13 cellular contexts compared by ENCODE assay signal in genomic region chr9:129170229-129170628, GRCh38. TPM values are rescaled to one million over a fixed set of nuclear protein-coding genes. Genes with fewer than 3 reads are reported as not detected.
A peak's percentile ranks its signal among the peaks of the same experiment; 100 is the strongest.
DNase-seq lines count a peak whose midpoint lies in the region; ATAC-seq and TF ChIP-seq lines count a peak whose summit lies in the region.
"Had no signal": no experiment of that assay in that cellular context is flagged by ENCODE, and none has a peak within 500 bp of the region (broad histone marks: within the 10 kb centered on the region; RNA-seq: fewer than 3 reads in every experiment).

No MANE protein-coding gene starts in this region.

- H2AK5ac ChIP-seq in neuronal stem cell (ENCODE audit: low read depth, low read length), result no peak overlapping the region

- H3K27ac ChIP-seq in BLaER1, result no peak overlapping the region
- no peak overlapping the region for H3K27ac ChIP-seq in CD4-positive, alpha-beta T cell (ENCODE audit: low read depth, low read length)
- H3K27ac ChIP-seq in neuronal stem cell (replicated peaks; ENCODE audit: low read length), result no peak overlapping the region
- no peak overlapping the region for H3K27ac ChIP-seq in right cardiac atrium (ENCODE audit: low read length)
- H3K27ac ChIP-seq: C4-2B, uterus had no signal

- H3K9ac ChIP-seq in BLaER1 (no peak overlapping the region), neuronal stem cell (ENCODE audit: low read depth, low read length, poor library complexity) (no peak overlapping the region)

- no peak overlapping the region for H2BK120ac ChIP-seq in neuronal stem cell (ENCODE audit: low read depth, low read length)

- no peak overlapping the region for H2BK5ac ChIP-seq in neuronal stem cell (ENCODE audit: low read length)

- H2AFZ ChIP-seq in neuronal stem cell (ENCODE audit: low read length), result no peak overlapping the region

- no peak overlapping the region for H3K18ac ChIP-seq in neuronal stem cell (ENCODE audit: low read length)

- H3K9me3 ChIP-seq in BLaER1 (no peaks in the 10 kb centered on the region), neuronal stem cell (replicated peaks in 1 of 2; ENCODE audit: control insufficient read depth in 2 of 2, insufficient read depth in 1 of 2, low read depth in 1 of 2, low read length in 2 of 2) (peaks cover 0 to 1% of the 10 kb centered on the region in 2 donors), right cardiac atrium (ENCODE audit: control insufficient read depth, low read length) (no peaks in the 10 kb centered on the region)
- H3K9me3 ChIP-seq in CD4-positive, alpha-beta T cell (ENCODE audit: control insufficient read depth, low read length), result no peaks in the 10 kb centered on the region
- H3K9me3 ChIP-seq: uterus had no signal

- intact Hi-C loops in CD4-positive, alpha-beta T cell (cut with DNase I, micrococcal nuclease), result loop anchor here in 1 of 2 experiments (5.0 to 10.0 kb wide), 3 partner anchors 167 to 317 kb away; no protein-coding TSS in a partner anchor
- intact Hi-C loops in right cardiac atrium (cut with DNase I), result loop anchor here (5.0 to 10.0 kb wide), 4 partner anchors 167 to 445 kb away; no protein-coding TSS in a partner anchor

- no peak overlapping the region for H4K91ac ChIP-seq in neuronal stem cell (ENCODE audit: low read depth, low read length, poor library complexity)

- no peaks in the 10 kb centered on the region for H3K36me3 Mint-ChIP-seq in HFFc6 (ENCODE audit: low read depth)
- H3K36me3 Mint-ChIP-seq in activated CD8-positive, alpha-beta T cell treated with anti-CD3 and anti-CD28 coated beads, Interleukin-2, amount 10 ng/mL, durations not matched to agents 7 days and 5 days (ENCODE audit: low read depth), result no peaks in the 10 kb centered on the region
- no peaks in the 10 kb centered on the region for H3K36me3 Mint-ChIP-seq in CD4-positive, alpha-beta T cell (ENCODE audit: low read depth)
- H3K36me3 Mint-ChIP-seq: activated naive CD8-positive, alpha-beta T cell treated with anti-CD3 and anti-CD28 coated beads for 36 hours had no signal

- peak overlapping the region; percentile 45 for H3K27ac Mint-ChIP-seq in HFFc6
- peak overlapping the region; percentile 54 for H3K27ac Mint-ChIP-seq in activated CD8-positive, alpha-beta T cell treated with anti-CD3 and anti-CD28 coated beads, Interleukin-2, amount 10 ng/mL, durations not matched to agents 7 days and 5 days
- H3K27ac Mint-ChIP-seq in CD4-positive, alpha-beta T cell, result no peak overlapping the region
- H3K27ac Mint-ChIP-seq: activated naive CD8-positive, alpha-beta T cell treated with anti-CD3 and anti-CD28 coated beads for 36 hours; dendritic cell treated with granulocyte-macrophage colony-stimulating factor and Interleukin-4, amounts not matched to agents 40 ng/mL and 50 ng/mL, for 4 days had no signal

- CTCF ChIA-PET in activated CD8-positive, alpha-beta T cell treated with anti-CD3 and anti-CD28 coated beads, Interleukin-2, amount 10 ng/mL, durations not matched to agents 7 days and 5 days (lab: Charles Lee), result interaction anchor here (1.7 to 12.2 kb wide), 3 partner anchors 29 to 454 kb away, joined by 6 to 190 read pairs (median 43); no protein-coding TSS in a partner anchor
- CTCF ChIA-PET in CD4-positive, alpha-beta T cell (lab: Charles Lee), result no interaction called here

- H3K36me3 ChIP-seq in BLaER1, result no peaks in the 10 kb centered on the region
- no peaks in the 10 kb centered on the region for H3K36me3 ChIP-seq in neuronal stem cell (replicated peaks in 1 of 2; ENCODE audit: control insufficient read depth in 2 of 2, insufficient read depth in 2 of 2, low read length in 2 of 2)
- H3K36me3 ChIP-seq: uterus had no signal

- no peak for ATAC-seq in activated CD8-positive, alpha-beta T cell treated with anti-CD3 and anti-CD28 coated beads, Interleukin-2, amount 10 ng/mL, durations not matched to agents 7 days and 5 days
- ATAC-seq in HG03354 (IDR thresholded peaks at IDR 0.05; ENCODE audit: poor library complexity, severe bottlenecking, unreplicated experiment), result no peak
- no peak for ATAC-seq in CD4-positive, alpha-beta T cell (ENCODE audit: poor library complexity)
- ATAC-seq in right cardiac atrium, result no peak

- POLR2A ChIA-PET in activated CD8-positive, alpha-beta T cell treated with anti-CD3 and anti-CD28 coated beads, Interleukin-2, amount 10 ng/mL, durations not matched to agents 7 days and 5 days (lab: Charles Lee), result interaction anchor here (0.8 kb wide), 1 partner anchor 31 kb away, joined by 3 read pairs; no protein-coding TSS in a partner anchor
- POLR2A ChIA-PET in CD4-positive, alpha-beta T cell (lab: Charles Lee), result no interaction called here

- H3K27me3 ChIP-seq in BLaER1 (peaks cover 20% of the 10 kb centered on the region; the same call in 1 of the 2 replicates), neuronal stem cell (ENCODE audit: control insufficient read depth in 3 of 3, insufficient read depth in 3 of 3, low read depth in 1 of 3, low read length in 3 of 3) (no peaks in the 10 kb centered on the region), right cardiac atrium (ENCODE audit: control insufficient read depth, insufficient read depth) (no peaks in the 10 kb centered on the region)
- H3K27me3 ChIP-seq in CD4-positive, alpha-beta T cell (ENCODE audit: control insufficient read depth, insufficient read depth, low read length), result peaks cover 8% of the 10 kb centered on the region
- H3K27me3 ChIP-seq: uterus had no signal

- H3K9me3 Mint-ChIP-seq in HFFc6, result no peaks in the 10 kb centered on the region
- H3K9me3 Mint-ChIP-seq in activated CD8-positive, alpha-beta T cell treated with anti-CD3 and anti-CD28 coated beads, Interleukin-2, amount 10 ng/mL, durations not matched to agents 7 days and 5 days (ENCODE audit: insufficient read depth), result no peaks in the 10 kb centered on the region
- H3K9me3 Mint-ChIP-seq in CD4-positive, alpha-beta T cell, result no peaks in the 10 kb centered on the region
- H3K9me3 Mint-ChIP-seq: activated naive CD8-positive, alpha-beta T cell treated with anti-CD3 and anti-CD28 coated beads for 36 hours; dendritic cell treated with granulocyte-macrophage colony-stimulating factor and Interleukin-4, amounts not matched to agents 40 ng/mL and 50 ng/mL, for 4 days had no signal

- H3K79me1 ChIP-seq in neuronal stem cell (ENCODE audit: low read depth, low read length), result peaks cover 2% of the 10 kb centered on the region

- H3K4me3 ChIP-seq in BLaER1 (no peak overlapping the region), neuronal stem cell (ENCODE audit: low read length in 2 of 2) (no peak overlapping the region), right cardiac atrium (ENCODE audit: low read length) (no peak overlapping the region)
- H3K4me3 ChIP-seq: uterus had no signal

- no peak overlapping the region for H3K4me3 Mint-ChIP-seq in HFFc6
- no peak overlapping the region for H3K4me3 Mint-ChIP-seq in activated CD8-positive, alpha-beta T cell treated with anti-CD3 and anti-CD28 coated beads, Interleukin-2, amount 10 ng/mL, durations not matched to agents 7 days and 5 days
- no peak overlapping the region for H3K4me3 Mint-ChIP-seq in CD4-positive, alpha-beta T cell
- H3K4me3 Mint-ChIP-seq: activated naive CD8-positive, alpha-beta T cell treated with anti-CD3 and anti-CD28 coated beads for 36 hours; dendritic cell treated with granulocyte-macrophage colony-stimulating factor and Interleukin-4, amounts not matched to agents 40 ng/mL and 50 ng/mL, for 4 days had no signal

- peaks cover 60% of the 10 kb centered on the region for H3K4me1 ChIP-seq in BLaER1
- H3K4me1 ChIP-seq in neuronal stem cell (ENCODE audit: control insufficient read depth in 2 of 2, insufficient read depth in 1 of 2, low read depth in 1 of 2, low read length in 2 of 2), result peaks cover 19 to 26% of the 10 kb centered on the region in 2 donors
- peaks cover 2% of the 10 kb centered on the region for H3K4me1 ChIP-seq in right cardiac atrium (ENCODE audit: control insufficient read depth, insufficient read depth, low read length)

- H4K8ac ChIP-seq in neuronal stem cell (ENCODE audit: low read depth, low read length), result no peak overlapping the region

- no peak overlapping the region for H3K4ac ChIP-seq in neuronal stem cell (ENCODE audit: low read length)

- no peak overlapping the region for H2BK15ac ChIP-seq in neuronal stem cell (ENCODE audit: low read length)

- no peak overlapping the region for H2BK12ac ChIP-seq in neuronal stem cell (ENCODE audit: low read length)

- DNase-seq in HFFc6 (peak; percentile 19), iris pigment epithelial cell (ENCODE audit: low read depth) (peak; percentile 48), neuronal stem cell (ENCODE audit: low spot score) (no peak), right cardiac atrium (no peak)
- DNase-seq in activated CD8-positive, alpha-beta T cell treated with anti-CD3 and anti-CD28 coated beads, Interleukin-2, amount 10 ng/mL, durations not matched to agents 7 days and 5 days, result no peak
- no peak for DNase-seq in CD4-positive, alpha-beta T cell
- DNase-seq: activated naive CD8-positive, alpha-beta T cell treated with anti-CD3 and anti-CD28 coated beads for 36 hours; HCEC 1CT; uterus had no signal

- H3K23ac ChIP-seq in neuronal stem cell (ENCODE audit: low read depth, low read length, poor library complexity), result no peak overlapping the region

- H3K27me3 Mint-ChIP-seq in HFFc6 (ENCODE audit: insufficient read depth), result no peaks in the 10 kb centered on the region; the same call in none of the 2 replicates
- H3K27me3 Mint-ChIP-seq in activated CD8-positive, alpha-beta T cell treated with anti-CD3 and anti-CD28 coated beads, Interleukin-2, amount 10 ng/mL, durations not matched to agents 7 days and 5 days (ENCODE audit: low read depth), result peaks cover 17% of the 10 kb centered on the region
- peaks cover 4% of the 10 kb centered on the region for H3K27me3 Mint-ChIP-seq in CD4-positive, alpha-beta T cell
- H3K27me3 Mint-ChIP-seq: activated naive CD8-positive, alpha-beta T cell treated with anti-CD3 and anti-CD28 coated beads for 36 hours had no signal

- no peaks in the 10 kb centered on the region for H4K20me1 ChIP-seq in BLaER1

- H3K4me2 ChIP-seq in BLaER1, result peak overlapping the region; percentile 6; the same call in 1 of the 2 replicates
- no peak overlapping the region for H3K4me2 ChIP-seq in neuronal stem cell (ENCODE audit: insufficient read depth, low read length, poor library complexity, severe bottlenecking)

- TF ChIP-seq CTCF in HFFc6 (IDR thresholded peaks at IDR 0.05), result no peak
- TF ChIP-seq CTCF in CD4-positive, alpha-beta T cell (IDR thresholded peaks at IDR 0.05), result no peak

- peaks cover 61% of the 10 kb centered on the region for H3K4me1 Mint-ChIP-seq in HFFc6 (ENCODE audit: low read depth)
- peaks cover 46% of the 10 kb centered on the region for H3K4me1 Mint-ChIP-seq in activated CD8-positive, alpha-beta T cell treated with anti-CD3 and anti-CD28 coated beads, Interleukin-2, amount 10 ng/mL, durations not matched to agents 7 days and 5 days (ENCODE audit: low read depth)
- H3K4me1 Mint-ChIP-seq in CD4-positive, alpha-beta T cell (ENCODE audit: low read depth), result peaks cover 11% of the 10 kb centered on the region

- no peak overlapping the region for H3K14ac ChIP-seq in neuronal stem cell (ENCODE audit: low read length)

- WGBS in neuronal stem cell (ENCODE audit: extremely low coverage in 2 of 2, insufficient read length in 2 of 2, insufficient replicate concordance in 1 of 2), 2 donors, result no CpG with 5 or more reads among the region's 6 CpGs
- WGBS in right cardiac atrium, result 65% methylated on average over 6 of the region's 6 CpGs

RNA-seq across cellular contexts. Expression of gene IER5L, which starts 7.8 kb away (rescaled TPM):
- total RNA-seq in HFFc6 (2021; fragmentation: NEBNext Ultra II Directional; extraction: Animal tissue kit (Norgen Biotek cat#: 25700)), result 10 to 100 TPM; 28.5 to 45.1 (median 42.2) TPM
- total RNA-seq in activated CD8-positive, alpha-beta T cell treated with anti-CD3 and anti-CD28 coated beads, Interleukin-2, amount 10 ng/mL, durations not matched to agents 7 days and 5 days, result 1 to 10 TPM; 6.0 to 6.1 TPM
- 1 to 10 TPM; 5.6 to 6.4 TPM for total RNA-seq in CD4-positive, alpha-beta T cell
- 15.9 TPM for polyA plus RNA-seq in neuronal stem cell (2013, experiment 1 of 2)
- polyA plus RNA-seq in neuronal stem cell (2013, experiment 2 of 2), result 15.2 TPM
- total RNA-seq in right cardiac atrium, result 1 to 10 TPM; 6.7 to 9.4 (median 8.7) TPM
- 10.4 TPM for polyA plus RNA-seq in right cardiac atrium

RNA-seq across cellular contexts. Expression of gene PTPA, which starts 59.0 kb away (rescaled TPM):
- total RNA-seq in HFFc6 (2021; fragmentation: NEBNext Ultra II Directional; extraction: Animal tissue kit (Norgen Biotek cat#: 25700)), result 100 to 1,000 TPM; 153 to 170 (median 162) TPM
- total RNA-seq in activated CD8-positive, alpha-beta T cell treated with anti-CD3 and anti-CD28 coated beads, Interleukin-2, amount 10 ng/mL, durations not matched to agents 7 days and 5 days, result 100 to 1,000 TPM; 114 to 125 TPM
- 10 to 100 TPM; 21.6 to 23.3 TPM for total RNA-seq in CD4-positive, alpha-beta T cell
- 74.5 TPM for polyA plus RNA-seq in neuronal stem cell (2013, experiment 1 of 2)
- 76.7 TPM for polyA plus RNA-seq in neuronal stem cell (2013, experiment 2 of 2)
- 100 to 1,000 TPM; 115 to 170 (median 144) TPM for total RNA-seq in right cardiac atrium
- 147 TPM for polyA plus RNA-seq in right cardiac atrium

RNA-seq across cellular contexts. Expression of gene CRAT, which starts 59.6 kb away (rescaled TPM):
- total RNA-seq in HFFc6 (2021; fragmentation: NEBNext Ultra II Directional; extraction: Animal tissue kit (Norgen Biotek cat#: 25700)), result 10 to 100 TPM; 35.5 to 50.2 (median 42.6) TPM
- total RNA-seq in activated CD8-positive, alpha-beta T cell treated with anti-CD3 and anti-CD28 coated beads, Interleukin-2, amount 10 ng/mL, durations not matched to agents 7 days and 5 days, result 10 to 100 TPM; 21.9 to 22.2 TPM
- 1 to 10 TPM; 7.1 to 9.4 TPM for total RNA-seq in CD4-positive, alpha-beta T cell
- 12.9 TPM for polyA plus RNA-seq in neuronal stem cell (2013, experiment 1 of 2)
- 12.1 TPM for polyA plus RNA-seq in neuronal stem cell (2013, experiment 2 of 2)
- 10 to 100 TPM; 47.0 to 69.9 (median 56.8) TPM for total RNA-seq in right cardiac atrium
- polyA plus RNA-seq in right cardiac atrium, result 63.3 TPM

Comparison
In these comparisons a context has a peak if more than half of its experiments do, and no peak if none do; other contexts are left out.
1. DNase-seq: peak in HFFc6 (single experiment) and iris pigment epithelial cell (single experiment); none in activated CD8-positive, alpha-beta T cell treated with anti-CD3 and anti-CD28 coated beads, Interleukin-2, amount 10 ng/mL, durations not matched to agents 7 days and 5 days (single experiment), CD4-positive, alpha-beta T cell (0 of 10), neuronal stem cell (single experiment) and right cardiac atrium (0 of 3).
2. RNA of gene PTPA, which starts 59.0 kb away (total RNA-seq): 153 to 170 TPM in HFFc6, 115 to 170 TPM in right cardiac atrium and 114 to 125 TPM in activated CD8-positive, alpha-beta T cell treated with anti-CD3 and anti-CD28 coated beads, Interleukin-2, amount 10 ng/mL, durations not matched to agents 7 days and 5 days; 21.6 to 23.3 TPM in CD4-positive, alpha-beta T cell; every median in the first group is over 4 times any median in the second.